In the genomic region with DNA sequence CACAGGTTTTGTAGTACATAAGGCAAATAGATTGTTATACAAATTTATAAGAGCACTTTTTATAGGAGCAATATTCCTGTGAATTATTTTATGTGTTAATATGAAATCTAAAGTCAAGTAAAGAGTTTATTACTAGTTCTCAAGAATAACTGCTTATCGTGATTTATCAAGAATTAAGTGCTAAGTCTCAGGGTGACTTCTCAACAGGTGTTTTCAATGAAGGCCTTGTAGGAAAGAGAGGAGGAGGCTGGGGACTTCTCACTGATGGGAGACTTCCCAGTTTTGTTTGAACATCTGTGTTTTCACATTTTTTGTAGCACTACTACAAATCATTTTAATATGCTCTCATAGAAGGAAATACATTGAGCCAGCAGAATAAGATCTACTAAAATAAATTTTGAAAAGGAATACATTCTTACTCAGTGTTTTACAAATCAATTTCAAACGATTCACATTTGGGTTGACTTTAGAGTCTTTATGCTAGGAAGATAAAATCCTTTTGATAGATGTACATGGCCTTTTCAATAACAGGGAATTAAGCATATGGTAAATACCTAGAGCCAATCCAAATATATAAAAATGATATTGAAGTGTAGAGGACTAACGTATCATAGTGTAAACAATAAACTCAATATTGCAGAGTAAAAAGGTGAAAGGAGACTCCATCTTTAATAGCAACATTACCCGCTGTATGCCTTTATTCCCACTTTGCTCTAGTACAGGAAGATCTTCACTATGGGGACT, we compare ENCODE assay signal across 2 cellular contexts.
TF ChIP-seq lines count a peak whose summit lies in the region.

No MANE protein-coding gene starts in this region.

TF ChIP-seq in SK-N-SH treated with all-trans-retinoic acid at 6 μM for 48 hours, 23 proteins besides CTCF, POLR2A, EP300 and RAD21 (continued from another document):
- TF ChIP-seq, protein P1, sequence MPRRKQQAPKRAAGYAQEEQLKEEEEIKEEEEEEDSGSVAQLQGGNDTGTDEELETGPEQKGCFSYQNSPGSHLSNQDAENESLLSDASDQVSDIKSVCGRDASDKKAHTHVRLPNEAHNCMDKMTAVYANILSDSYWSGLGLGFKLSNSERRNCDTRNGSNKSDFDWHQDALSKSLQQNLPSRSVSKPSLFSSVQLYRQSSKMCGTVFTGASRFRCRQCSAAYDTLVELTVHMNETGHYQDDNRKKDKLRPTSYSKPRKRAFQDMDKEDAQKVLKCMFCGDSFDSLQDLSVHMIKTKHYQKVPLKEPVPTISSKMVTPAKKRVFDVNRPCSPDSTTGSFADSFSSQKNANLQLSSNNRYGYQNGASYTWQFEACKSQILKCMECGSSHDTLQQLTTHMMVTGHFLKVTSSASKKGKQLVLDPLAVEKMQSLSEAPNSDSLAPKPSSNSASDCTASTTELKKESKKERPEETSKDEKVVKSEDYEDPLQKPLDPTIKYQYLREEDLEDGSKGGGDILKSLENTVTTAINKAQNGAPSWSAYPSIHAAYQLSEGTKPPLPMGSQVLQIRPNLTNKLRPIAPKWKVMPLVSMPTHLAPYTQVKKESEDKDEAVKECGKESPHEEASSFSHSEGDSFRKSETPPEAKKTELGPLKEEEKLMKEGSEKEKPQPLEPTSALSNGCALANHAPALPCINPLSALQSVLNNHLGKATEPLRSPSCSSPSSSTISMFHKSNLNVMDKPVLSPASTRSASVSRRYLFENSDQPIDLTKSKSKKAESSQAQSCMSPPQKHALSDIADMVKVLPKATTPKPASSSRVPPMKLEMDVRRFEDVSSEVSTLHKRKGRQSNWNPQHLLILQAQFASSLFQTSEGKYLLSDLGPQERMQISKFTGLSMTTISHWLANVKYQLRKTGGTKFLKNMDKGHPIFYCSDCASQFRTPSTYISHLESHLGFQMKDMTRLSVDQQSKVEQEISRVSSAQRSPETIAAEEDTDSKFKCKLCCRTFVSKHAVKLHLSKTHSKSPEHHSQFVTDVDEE (CRISPR knock-in tag; IDR thresholded peaks at IDR 0.05), result no peak

TF ChIP-seq in SK-N-SH, 30 proteins besides CTCF, POLR2A, EP300 and RAD21 (continued from another document):
- TF ChIP-seq SIN3A (IDR thresholded peaks at IDR 0.05; ENCODE audit: borderline replicate concordance, low read depth, low read length) (no peak), POLR2AphosphoS5 (IDR thresholded peaks at IDR 0.05; ENCODE audit: low read depth, low read length) (no peak)
